ENCODE assay signal across 8 cellular contexts in the genomic region with DNA sequence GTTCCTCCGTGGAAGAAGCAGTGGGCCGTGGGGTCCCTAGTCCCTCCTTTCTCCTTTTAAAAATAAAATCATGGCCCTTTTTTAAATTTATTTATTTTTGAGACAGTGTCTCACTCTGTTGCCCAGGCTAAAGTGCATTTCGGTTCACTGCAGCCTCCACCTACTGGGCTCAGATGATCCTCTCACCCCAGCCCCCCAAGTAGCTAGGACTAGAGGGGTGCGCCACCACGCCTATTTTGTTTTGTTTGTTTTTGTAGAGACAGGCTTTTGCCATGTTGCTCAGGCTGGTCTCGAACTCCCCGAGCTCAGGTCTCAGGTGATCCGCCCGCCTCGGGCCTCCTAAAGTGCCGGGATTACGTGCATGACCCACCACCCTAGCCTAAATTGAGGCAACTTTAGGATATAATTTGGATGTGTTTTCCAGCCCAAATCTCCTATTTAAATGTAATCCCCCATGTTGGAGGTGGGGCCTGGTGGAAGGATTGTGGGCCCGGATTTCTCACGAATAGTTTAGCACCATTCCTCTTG. TPM values are rescaled to one million over a fixed set of nuclear protein-coding genes. Genes with fewer than 3 reads are reported as not detected.
DNase-seq lines count a peak whose midpoint lies in the region; ATAC-seq and TF ChIP-seq lines count a peak whose summit lies in the region.

No MANE protein-coding gene starts in this region.

- H3K27me3 ChIP-seq in AG04450 (ENCODE audit: control insufficient read depth, insufficient read depth, low read length): no peaks in the 10 kb centered on the region
- H3K27me3 ChIP-seq in HUES6 (ENCODE audit: control insufficient read depth, insufficient read depth, low read length): no peaks in the 10 kb centered on the region
- no peaks in the 10 kb centered on the region for H3K27me3 ChIP-seq in mesendoderm (ENCODE audit: insufficient read depth, low read length, poor library complexity)

- H2BK120ac ChIP-seq in mesendoderm (ENCODE audit: low read depth, low read length): no peak overlapping the region

- H4K8ac ChIP-seq in mesendoderm (ENCODE audit: low read depth, low read length): no peak overlapping the region

- no peak overlapping the region for H2BK5ac ChIP-seq in mesendoderm (ENCODE audit: low read length)

- H3K4me3 ChIP-seq in AG04450 (ENCODE audit: low read depth, low read length): peak overlapping the region; percentile 94
- H3K4me3 ChIP-seq in HUES6 (ENCODE audit: low read depth, low read length): peak overlapping the region; percentile 59; the same call in 1 of the 2 replicates
- H3K4me3 ChIP-seq in astrocyte of the cerebellum (ENCODE audit: low read depth, low read length): peak overlapping the region; percentile 94
- H3K4me3 ChIP-seq in mesendoderm (ENCODE audit: low read length): peak overlapping the region; percentile 7

- in situ Hi-C loops in astrocyte of the cerebellum (cut with HindIII; ENCODE audit: low sequenced_read_pairs): no loop called here

- H4K5ac ChIP-seq in mesendoderm (ENCODE audit: low read length): no peak overlapping the region

- no peak for ATAC-seq in HG03521 (IDR thresholded peaks at IDR 0.05; ENCODE audit: unreplicated experiment)

- H3K27ac ChIP-seq in AG04450 (ENCODE audit: low read depth, low read length): peak overlapping the region; percentile 82
- no peak overlapping the region for H3K27ac ChIP-seq in HUES6 (ENCODE audit: low read depth, low read length)
- H3K27ac ChIP-seq in mesendoderm (ENCODE audit: low read depth, low read length): no peak overlapping the region

- no peaks in the 10 kb centered on the region for H3K4me1 ChIP-seq in HUES6 (ENCODE audit: control insufficient read depth, insufficient read depth, low read length)
- no peaks in the 10 kb centered on the region for H3K4me1 ChIP-seq in mesendoderm (ENCODE audit: control insufficient read depth, low read depth, low read length)

- TF ChIP-seq CTCF in AG04450 (IDR thresholded peaks at IDR 0.05; ENCODE audit: low read depth, low read length): no peak
- TF ChIP-seq CTCF in astrocyte of the cerebellum (IDR thresholded peaks at IDR 0.05; ENCODE audit: low read depth, low read length, missing control alignments): no peak
- TF ChIP-seq CTCF in GM10266 (IDR thresholded peaks at IDR 0.05; ENCODE audit: control insufficient read depth, insufficient read depth, low read depth, missing control alignments): no peak

- DNase-seq in AG04450 (ENCODE audit: low read depth, low spot score) (no peak), astrocyte of the cerebellum (ENCODE audit: low read depth) (no peak), mesendoderm (no peak), NCI-H1930 (lab: John Stamatoyannopoulos, UW) (no peak), GM10266 (ENCODE audit: extremely low spot score) (no peak), GDM1 (lab: John Stamatoyannopoulos, UW) (no peak)

- H3K36me3 ChIP-seq in HUES6 (ENCODE audit: control insufficient read depth, insufficient read depth, low read length) (no peaks in the 10 kb centered on the region), mesendoderm (ENCODE audit: control insufficient read depth, insufficient read depth, low read length) (no peaks in the 10 kb centered on the region)

- H3K9me3 ChIP-seq in AG04450 (ENCODE audit: control insufficient read depth, insufficient read depth, low read length): no peaks in the 10 kb centered on the region; the same call in none of the 2 replicates
- peaks cover 65% of the 10 kb centered on the region for H3K9me3 ChIP-seq in HUES6 (ENCODE audit: control insufficient read depth, insufficient read depth, low read depth, low read length)

- no peak overlapping the region for H3K4me2 ChIP-seq in mesendoderm (ENCODE audit: low read length)

- CTCF ChIA-PET in AG04450 (lab: Charles Lee): no interaction called here

- no peaks in the 10 kb centered on the region for H3K79me1 ChIP-seq in mesendoderm (ENCODE audit: low read length)

- WGBS in mesendoderm (ENCODE audit: extremely low coverage, insufficient coverage, low lambda C conversion rate): no CpG with 5 or more reads among the region's 14 CpGs

- H3K18ac ChIP-seq in mesendoderm (ENCODE audit: low read length): no peak overlapping the region

- H3K9ac ChIP-seq in HUES6 (ENCODE audit: low read length): no peak overlapping the region
- no peak overlapping the region for H3K9ac ChIP-seq in mesendoderm (ENCODE audit: low read length)

- no peak overlapping the region for H3K23ac ChIP-seq in mesendoderm (ENCODE audit: low read length)

- no peaks in the 10 kb centered on the region for H3K79me2 ChIP-seq in mesendoderm (ENCODE audit: control insufficient read depth, insufficient read depth, low read length)

- no peak overlapping the region for H3K56ac ChIP-seq in mesendoderm (ENCODE audit: low read length)

- no peak overlapping the region for H2AK5ac ChIP-seq in mesendoderm (ENCODE audit: low read length)

- POLR2A ChIA-PET in AG04450 (lab: Yijun Ruan, JAX): no interaction called here

- no peak overlapping the region for H3K4ac ChIP-seq in mesendoderm (ENCODE audit: low read depth, low read length)

- H2BK15ac ChIP-seq in mesendoderm (replicated peaks; ENCODE audit: low read depth): no peak overlapping the region

RNA-seq across cellular contexts. Expression of a gene that starts 0.8 kb away (rescaled TPM):
- 4.9 and 5.1 TPM in 2 replicates for polyA plus RNA-seq in AG04450 (2011; rRNA removed)
- polyA minus RNA-seq in AG04450 (2011; rRNA and poly(A)+ RNA removed): 10.9 and 14.5 TPM in 2 replicates
- polyA plus RNA-seq in mesendoderm (2013, experiment 1 of 2): 0.31 TPM
- polyA plus RNA-seq in mesendoderm (2013, experiment 2 of 2): 0.24 TPM

Comparison
In these comparisons a context has a peak if more than half of its experiments do, and no peak if none do; other contexts are left out.
1. H3K4me3 ChIP-seq: peak in every context shown above with its lines; median percentile 94 in AG04450; 94 in astrocyte of the cerebellum; 59 in HUES6; 7 in mesendoderm.